In the genomic region with DNA sequence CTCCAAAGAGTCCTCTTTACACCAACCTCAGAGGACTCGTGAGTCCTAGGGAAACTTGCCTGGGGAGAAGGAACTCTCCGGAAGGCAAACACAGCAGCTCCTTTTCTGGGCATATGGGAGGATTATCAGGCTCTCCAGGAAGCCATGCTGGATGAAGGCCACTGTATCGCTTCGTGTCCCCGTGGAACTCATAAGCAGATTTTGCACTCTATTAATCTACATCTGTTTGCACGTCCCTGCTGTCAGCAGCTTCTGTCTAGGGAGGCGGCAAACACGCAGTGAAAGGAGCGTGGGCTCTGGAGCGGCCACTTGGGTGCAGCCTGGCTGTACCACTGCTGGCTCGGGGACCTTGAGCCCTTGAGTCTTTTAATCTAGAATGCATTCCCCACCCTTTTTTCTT, we compare ENCODE assay signal across 1 cellular context.
TF ChIP-seq lines count a peak whose summit lies in the region.

No MANE protein-coding gene starts in this region.

TF ChIP-seq in WTC11, 78 proteins besides CTCF, POLR2A, EP300 and RAD21 (continued from another document):
- TF ChIP-seq, protein P1, sequence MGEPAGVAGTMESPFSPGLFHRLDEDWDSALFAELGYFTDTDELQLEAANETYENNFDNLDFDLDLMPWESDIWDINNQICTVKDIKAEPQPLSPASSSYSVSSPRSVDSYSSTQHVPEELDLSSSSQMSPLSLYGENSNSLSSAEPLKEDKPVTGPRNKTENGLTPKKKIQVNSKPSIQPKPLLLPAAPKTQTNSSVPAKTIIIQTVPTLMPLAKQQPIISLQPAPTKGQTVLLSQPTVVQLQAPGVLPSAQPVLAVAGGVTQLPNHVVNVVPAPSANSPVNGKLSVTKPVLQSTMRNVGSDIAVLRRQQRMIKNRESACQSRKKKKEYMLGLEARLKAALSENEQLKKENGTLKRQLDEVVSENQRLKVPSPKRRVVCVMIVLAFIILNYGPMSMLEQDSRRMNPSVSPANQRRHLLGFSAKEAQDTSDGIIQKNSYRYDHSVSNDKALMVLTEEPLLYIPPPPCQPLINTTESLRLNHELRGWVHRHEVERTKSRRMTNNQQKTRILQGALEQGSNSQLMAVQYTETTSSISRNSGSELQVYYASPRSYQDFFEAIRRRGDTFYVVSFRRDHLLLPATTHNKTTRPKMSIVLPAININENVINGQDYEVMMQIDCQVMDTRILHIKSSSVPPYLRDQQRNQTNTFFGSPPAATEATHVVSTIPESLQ (CRISPR knock-in tag; IDR thresholded peaks at IDR 0.05), result no peak
- TF ChIP-seq, protein P2, sequence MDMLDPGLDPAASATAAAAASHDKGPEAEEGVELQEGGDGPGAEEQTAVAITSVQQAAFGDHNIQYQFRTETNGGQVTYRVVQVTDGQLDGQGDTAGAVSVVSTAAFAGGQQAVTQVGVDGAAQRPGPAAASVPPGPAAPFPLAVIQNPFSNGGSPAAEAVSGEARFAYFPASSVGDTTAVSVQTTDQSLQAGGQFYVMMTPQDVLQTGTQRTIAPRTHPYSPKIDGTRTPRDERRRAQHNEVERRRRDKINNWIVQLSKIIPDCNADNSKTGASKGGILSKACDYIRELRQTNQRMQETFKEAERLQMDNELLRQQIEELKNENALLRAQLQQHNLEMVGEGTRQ (CRISPR knock-in tag; IDR thresholded peaks at IDR 0.05), result no peak
- TF ChIP-seq ZNF416 (CRISPR knock-in tag; IDR thresholded peaks at IDR 0.05), result no peak
